27 cellular contexts compared by ENCODE assay signal in the genomic region with DNA sequence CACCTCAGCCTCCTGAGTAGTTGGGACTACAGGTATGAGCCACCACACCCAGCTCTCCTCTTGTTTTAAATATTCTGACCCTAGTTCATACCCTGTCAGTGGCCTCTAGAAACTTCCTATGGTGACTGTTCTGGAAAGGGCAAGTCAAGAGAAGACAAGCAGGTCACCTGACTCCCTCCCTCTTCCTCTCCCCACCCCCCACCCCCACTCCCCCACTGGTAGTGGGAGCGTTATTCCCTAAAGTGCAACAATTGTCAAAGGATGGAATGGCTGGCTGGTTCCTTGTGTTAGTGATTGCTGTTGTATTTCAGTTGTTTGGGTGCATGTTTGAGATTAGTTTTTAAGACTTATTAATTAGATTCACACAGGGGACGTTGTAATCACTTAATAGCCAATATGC.
"Had no signal": no experiment of that assay in that cellular context is flagged by ENCODE, and none has a peak within 500 bp of the region (broad histone marks: within the 10 kb centered on the region; RNA-seq: fewer than 3 reads in every experiment).

No MANE protein-coding gene starts in this region.

- H3K36me3 ChIP-seq: MG63 had no signal

- H3K27me3 ChIP-seq: MG63 had no signal

- H3K4me3 Mint-ChIP-seq: activated CD4-positive, alpha-beta memory T cell treated with anti-CD3 and anti-CD28 coated beads, Interleukin-2, amount 10 ng/mL, durations not matched to agents 7 days and 5 days; activated CD4-positive, alpha-beta T cell treated with anti-CD3 and anti-CD28 coated beads for 36 hours; activated naive CD8-positive, alpha-beta T cell treated with anti-CD3 and anti-CD28 coated beads, Interleukin-2, amount 10 ng/mL, durations not matched to agents 7 days and 5 days; activated T-cell treated with anti-CD3 and anti-CD28 coated beads, Interleukin-2, amount 50 U/mL, for 72 hours; T-cell had no signal

- DNase-seq: activated CD4-positive, alpha-beta memory T cell treated with anti-CD3 and anti-CD28 coated beads, Interleukin-2, amount 10 ng/mL, durations not matched to agents 7 days and 5 days; activated CD4-positive, alpha-beta T cell treated with anti-CD3 and anti-CD28 coated beads for 36 hours; activated CD4-positive, alpha-beta T cell treated with anti-CD3 and anti-CD28 coated beads, Interleukin-2, amount 50 U/mL, for 1 hour; activated gamma-delta T cell treated with Interleukin-2 at 50 U/mL for 16 hours; activated naive CD4-positive, alpha-beta T cell treated with anti-CD3 and anti-CD28 coated beads, Interleukin-2, amount 50 U/mL, for 16 hours; activated naive CD8-positive, alpha-beta T cell treated with anti-CD3 and anti-CD28 coated beads, Interleukin-2, amount 10 ng/mL, durations not matched to agents 7 days and 5 days; activated T-cell treated with anti-CD3 and anti-CD28 coated beads for 4 hours; activated T-cell treated with anti-CD3 and anti-CD28 coated beads, Interleukin-2, amount 50 U/mL, for 72 hours; aorta; central memory CD4-positive, alpha-beta T cell; KG1; MG63; MV-4-11; NCI-H1092 treated with DMSO at 0.1 percent for 48 hours; NCI-H1417 treated with DMSO at 0.1 percent for 48 hours; NCI-H1694; NCI-H2029; NCI-H2107; NCI-H2171 treated with DMSO at 0.1 percent for 48 hours; NCI-H226; NCI-H526; NCI-H82; SHP77 treated with DMSO at 0.1 percent for 48 hours; T-cell; T-helper 2 cell; T1000 had no signal

- H3K27ac Mint-ChIP-seq: activated CD4-positive, alpha-beta memory T cell treated with anti-CD3 and anti-CD28 coated beads, Interleukin-2, amount 10 ng/mL, durations not matched to agents 7 days and 5 days; activated CD4-positive, alpha-beta T cell treated with anti-CD3 and anti-CD28 coated beads for 36 hours; activated naive CD8-positive, alpha-beta T cell treated with anti-CD3 and anti-CD28 coated beads, Interleukin-2, amount 10 ng/mL, durations not matched to agents 7 days and 5 days; activated T-cell treated with anti-CD3 and anti-CD28 coated beads, Interleukin-2, amount 50 U/mL, for 72 hours; activated T-helper 2 cell treated with anti-CD3 and anti-CD28 coated beads, Interferon-gamma antibody, Interleukin-2, Interleukin-4, amounts not matched to agents 10 μg/mL and 5 μg/mL and 100 μg/mL, durations not matched to agents 14 hours and 24 hours and 36 hours; T-cell had no signal

- ATAC-seq: activated CD4-positive, alpha-beta T cell treated with anti-CD3 and anti-CD28 coated beads for 36 hours; activated T-cell treated with anti-CD3 and anti-CD28 coated beads, Interleukin-2, amount 50 U/mL, for 72 hours; T-cell had no signal

- H3K9me3 Mint-ChIP-seq: activated CD4-positive, alpha-beta memory T cell treated with anti-CD3 and anti-CD28 coated beads, Interleukin-2, amount 10 ng/mL, durations not matched to agents 7 days and 5 days; activated T-helper 2 cell treated with anti-CD3 and anti-CD28 coated beads, Interferon-gamma antibody, Interleukin-2, Interleukin-4, amounts not matched to agents 10 μg/mL and 5 μg/mL and 100 μg/mL, durations not matched to agents 14 hours and 24 hours and 36 hours; T-cell had no signal

- H3K9me3 ChIP-seq: MG63 had no signal

- H3K4me3 ChIP-seq: MG63 had no signal

- H3K27me3 Mint-ChIP-seq: activated CD4-positive, alpha-beta T cell treated with anti-CD3 and anti-CD28 coated beads for 36 hours; activated naive CD8-positive, alpha-beta T cell treated with anti-CD3 and anti-CD28 coated beads, Interleukin-2, amount 10 ng/mL, durations not matched to agents 7 days and 5 days; T-cell had no signal
